In genomic region chr4:40629401-40630334, GRCh38 we compare ENCODE assay signal across 7 cellular contexts. TPM values are rescaled to one million over a fixed set of nuclear protein-coding genes. Genes with fewer than 3 reads are reported as not detected.
DNase-seq lines count a peak whose midpoint lies in the region; ATAC-seq, FAIRE-seq and TF ChIP-seq lines count a peak whose summit lies in the region.

Gene RBM47 (minus strand): TSS chr4:40629864. CDS start chr4:40438893, 190,971 bp downstream.

- DNase-seq in GM12891 (ENCODE audit: insufficient read length, low spot score) (peak; percentile 33), H54 (ENCODE audit: insufficient read length, low spot score) (peak; percentile 29), LoVo (ENCODE audit: low spot score) (peak; percentile 79), H1 (ENCODE audit: low read depth in 1 of 2, low spot score in 2 of 2) (peak; percentile 79 to 88), mesenteric fat pad (ENCODE audit: low spot score) (no peak)
- DNase-seq in activated CD4-positive, alpha-beta T cell treated with anti-CD3 and anti-CD28 coated beads for 4 hours = peak; percentile 15 to 29
- DNase-seq in stimulated activated naive CD8-positive, alpha-beta T cell treated with anti-CD3 and anti-CD28 coated beads, Interleukin-15, amount 100 ng/mL, for 72 hours = peak; percentile 13 to 28

- TF ChIP-seq RAD21 in H1 (IDR thresholded peaks at IDR 0.05 in 1 of 2, conservative IDR thresholded peaks at IDR 0.05 in 1 of 2; ENCODE audit: low read depth in 2 of 2, low read length in 2 of 2) = 0 out of 4 replicates have a peak, but pooled peaks of 1 of the 2 experiments have one; percentile 1

- H3K4me3 Mint-ChIP-seq in stimulated activated naive CD8-positive, alpha-beta T cell treated with anti-CD3 and anti-CD28 coated beads, Interleukin-15, amount 100 ng/mL, for 72 hours = peak within 1 kb of the TSS; percentile 83 to 92

- peaks cover 6% of the 10 kb centered on the region for H3K79me1 ChIP-seq in H1 (ENCODE audit: low read depth, low read length)

- H3K4me2 ChIP-seq in H1 (ENCODE audit: insufficient read depth in 1 of 2, low read depth in 2 of 2, low read length in 2 of 2) = peak within 1 kb of the TSS; percentile 82 to 99

- no peak within 1 kb of the TSS for H3K14ac ChIP-seq in H1 (ENCODE audit: insufficient read length)

- H3K79me2 ChIP-seq in H1 (ENCODE audit: control insufficient read depth in 1 of 2, insufficient read depth in 2 of 2, low read length in 2 of 2) = peaks cover 8 to 37% of the 10 kb centered on the region in 2 experiments

- CTCF ChIA-PET in H1 (lab: Charles Lee; ENCODE audit: partially characterized antibody) = no interaction called here

- no peak within 1 kb of the TSS for H2AFZ ChIP-seq in H1 (ENCODE audit: low read length)

- no peaks in the 10 kb centered on the region for H3K9me3 ChIP-seq in H1 (ENCODE audit: insufficient read depth in 2 of 2, low read depth in 1 of 2, low read length in 1 of 2)

- H4K91ac ChIP-seq in H1 (replicated peaks; ENCODE audit: insufficient read length, low read length) = peak within 1 kb of the TSS; percentile 91

- H3K4me3 ChIP-seq in H1 (ENCODE audit: extremely low read depth in 1 of 4, insufficient read depth in 2 of 4, low read depth in 3 of 4, low read length in 4 of 4) = peak within 1 kb of the TSS; percentile 66 to 79 (median 75)

- H2BK120ac ChIP-seq in H1 (replicated peaks; ENCODE audit: low read depth, low read length) = peak within 1 kb of the TSS; percentile 7

- WGBS in H1 (ENCODE audit: extremely low coverage in 1 of 2, insufficient coverage in 1 of 2, insufficient read length in 1 of 2, insufficient replicate concordance in 2 of 2, low coverage in 1 of 2, low lambda C conversion rate in 2 of 2, missing lambda C conversion rate in 1 of 2), 2 experiments = 3% methylated on average over 35 of the region's 53 CpGs; no CpG with 5 or more reads in 1 of the 2 experiments

- no peak within 1 kb of the TSS for H3K23ac ChIP-seq in H1 (ENCODE audit: insufficient read length)

- peaks cover 63% of the 10 kb centered on the region for H3K27me3 Mint-ChIP-seq in stimulated activated naive CD8-positive, alpha-beta T cell treated with anti-CD3 and anti-CD28 coated beads, Interleukin-15, amount 100 ng/mL, for 72 hours

- H3K23me2 ChIP-seq in H1 (ENCODE audit: low read depth, low read length) = peaks cover 12% of the 10 kb centered on the region

- H2BK15ac ChIP-seq in H1 (ENCODE audit: low read length) = peak within 1 kb of the TSS; percentile 48; the same call in 1 of the 2 replicates

- peak within 1 kb of the TSS; percentile 56 to 91 for H3K27ac Mint-ChIP-seq in stimulated activated naive CD8-positive, alpha-beta T cell treated with anti-CD3 and anti-CD28 coated beads, Interleukin-15, amount 100 ng/mL, for 72 hours

- peaks cover 10 to 22% (median 20%) of the 10 kb centered on the region in 4 experiments; a peak in 6 of 7 replicates for H3K4me1 ChIP-seq in H1 (replicated peaks in 1 of 4; ENCODE audit: control insufficient read depth in 3 of 4, insufficient read depth in 4 of 4, low read length in 3 of 4)

- TF ChIP-seq POLR2A in GM12891 (IDR thresholded peaks at IDR 0.05; ENCODE audit: low read depth, low read length) = peak; percentile 32
- TF ChIP-seq POLR2A in H54 (IDR thresholded peaks at IDR 0.05; ENCODE audit: low read depth, low read length) = peak; percentile 35; the same call in 1 of the 2 replicates
- TF ChIP-seq POLR2A in H1 (IDR thresholded peaks at IDR 0.05; ENCODE audit: control extremely low read depth in 1 of 2, low read depth in 2 of 2, low read length in 2 of 2) = peak; percentile 55 to 60

- H3K27ac ChIP-seq in H1 (ENCODE audit: low read depth, low read length) = peak within 1 kb of the TSS; percentile 91

- peak within 1 kb of the TSS; percentile 96 for H2BK5ac ChIP-seq in H1 (ENCODE audit: low read depth, low read length)

- peak within 1 kb of the TSS; percentile 63 for H2BK20ac ChIP-seq in H1 (ENCODE audit: low read length)

- FAIRE-seq in GM12891 (lab: Jason Lieb, UNC) (peak; percentile 90), H54 (lab: Jason Lieb, UNC) (no peak), H1 (lab: Jason Lieb, UNC) (peak; percentile 89)

- TF ChIP-seq EP300 in H1 (IDR thresholded peaks at IDR 0.05; ENCODE audit: borderline replicate concordance in 1 of 2, low read depth in 2 of 2, low read length in 2 of 2) = no peak

- H2AK5ac ChIP-seq in H1 (ENCODE audit: low read depth, low read length) = no peak within 1 kb of the TSS; the same call in 1 of the 2 replicates

- H3K9me3 Mint-ChIP-seq in stimulated activated naive CD8-positive, alpha-beta T cell treated with anti-CD3 and anti-CD28 coated beads, Interleukin-15, amount 100 ng/mL, for 72 hours = no peaks in the 10 kb centered on the region

- H4K8ac ChIP-seq in H1 (ENCODE audit: extremely low read depth, insufficient read depth, low read length) = peak within 1 kb of the TSS; percentile 85

- H3K27me3 ChIP-seq in H1 (replicated peaks in 1 of 4; ENCODE audit: control insufficient read depth in 3 of 4, extremely low read depth in 1 of 4, insufficient read depth in 3 of 4, low read length in 3 of 4) = no peaks in the 10 kb centered on the region

- ATAC-seq in stimulated activated naive CD8-positive, alpha-beta T cell treated with anti-CD3 and anti-CD28 coated beads, Interleukin-15, amount 100 ng/mL, for 72 hours = peak; percentile 78

- peak within 1 kb of the TSS; percentile 73 for H3K18ac ChIP-seq in H1 (ENCODE audit: extremely low read depth, low read length)

- no peaks in the 10 kb centered on the region for H4K20me1 ChIP-seq in H1 (replicated peaks in 1 of 2; ENCODE audit: control insufficient read depth in 1 of 2, insufficient read depth in 2 of 2, low read length in 2 of 2)

- H3K4me1 Mint-ChIP-seq in stimulated activated naive CD8-positive, alpha-beta T cell treated with anti-CD3 and anti-CD28 coated beads, Interleukin-15, amount 100 ng/mL, for 72 hours = peaks cover 42% of the 10 kb centered on the region

- peak within 1 kb of the TSS; percentile 77 for H4K5ac ChIP-seq in H1 (ENCODE audit: insufficient read length, low read depth, low read length)

- no peaks in the 10 kb centered on the region for H3K36me3 ChIP-seq in H1 (ENCODE audit: control insufficient read depth in 2 of 4, insufficient read depth in 4 of 4, low read length in 3 of 4)

- peak within 1 kb of the TSS; percentile 88 for H3K56ac ChIP-seq in H1 (replicated peaks; ENCODE audit: insufficient read length, low read depth, low read length)

- peak within 1 kb of the TSS; percentile 82 for H3K4ac ChIP-seq in H1 (replicated peaks; ENCODE audit: insufficient read length, low read depth, low read length)

- POLR2A ChIA-PET in H1 (lab: Charles Lee; ENCODE audit: partially characterized antibody) = interaction anchor here (0.6 to 2.2 kb wide), 16 partner anchors 10 to 572 kb away, joined by 3 to 13 read pairs (median 4); partner anchors contain the start of gene NSUN7

- peak within 1 kb of the TSS; percentile 64 for H2BK12ac ChIP-seq in H1 (ENCODE audit: low read depth, low read length)

- TF ChIP-seq CTCF in H1 (IDR thresholded peaks at IDR 0.05; ENCODE audit: control extremely low read depth in 1 of 3, insufficient read depth in 1 of 3, low read depth in 1 of 3, low read length in 3 of 3) = no peak; a peak in 1 of 4 replicates

- H3K9ac ChIP-seq in H1 (replicated peaks in 1 of 4; ENCODE audit: extremely low read depth in 1 of 4, low read depth in 3 of 4, low read length in 3 of 4) = peak within 1 kb of the TSS; percentile 61 to 81 (median 64)

TF ChIP-seq in GM12891, 5 proteins besides CTCF, POLR2A, EP300 and RAD21:
- peak; percentile 12; the same call in 1 of the 2 replicates for TF ChIP-seq TAF1 (IDR thresholded peaks at IDR 0.05; ENCODE audit: low read depth, low read length)
- no peak for TF ChIP-seq POU2F2 (IDR thresholded peaks at IDR 0.05; ENCODE audit: low read depth, low read length)
- no peak for TF ChIP-seq PAX5 (IDR thresholded peaks at IDR 0.05; ENCODE audit: insufficient read depth, low read length, severe bottlenecking)
- TF ChIP-seq POLR2AphosphoS5 (IDR thresholded peaks at IDR 0.05; ENCODE audit: low read depth, low read length) = no peak
- TF ChIP-seq SPI1 (IDR thresholded peaks at IDR 0.05; ENCODE audit: low read depth, low read length) = peak; percentile 17; the same call in 1 of the 2 replicates

TF ChIP-seq in H1, 55 proteins besides CTCF, POLR2A, EP300 and RAD21 (continues in another document):
- peak; percentile 92 for TF ChIP-seq CEBPB (IDR thresholded peaks at IDR 0.05; ENCODE audit: low read depth, low read length)
- TF ChIP-seq TEAD4 (IDR thresholded peaks at IDR 0.05; ENCODE audit: low read depth, low read length) = peak; percentile 42; the same call in 1 of the 2 replicates
- TF ChIP-seq EGR1 (IDR thresholded peaks at IDR 0.05; ENCODE audit: borderline replicate concordance, low read depth, low read length) = no peak
- no peak for TF ChIP-seq SAP30 (IDR thresholded peaks at IDR 0.05; ENCODE audit: insufficient read depth, insufficient replicate concordance, low read length)
- TF ChIP-seq KDM1A (IDR thresholded peaks at IDR 0.05; ENCODE audit: borderline replicate concordance, low read length) = no peak
- TF ChIP-seq SP4 (IDR thresholded peaks at IDR 0.05; ENCODE audit: low read length) = no peak
- TF ChIP-seq CHD2 (IDR thresholded peaks at IDR 0.05; ENCODE audit: low read length) = no peak
- peak; percentile 28; the same call in 1 of the 2 replicates for TF ChIP-seq CHD1 (IDR thresholded peaks at IDR 0.05; ENCODE audit: low read depth, low read length)
- TF ChIP-seq SIX5 (IDR thresholded peaks at IDR 0.05; ENCODE audit: low read depth, low read length) = no peak
- TF ChIP-seq E2F6 (IDR thresholded peaks at IDR 0.05) = no peak
- TF ChIP-seq SP1 (IDR thresholded peaks at IDR 0.05; ENCODE audit: low read depth, low read length) = peak; percentile 66

RNA-seq across cellular contexts. Expression of gene RBM47, which starts in this region (rescaled TPM):
- 10.9 TPM for polyA plus RNA-seq in GM12891 (2012; ENCODE audit: low read depth, missing spikeins)
- total RNA-seq in H1 (2021; fragmentation: NEBNext Ultra II Directional; extraction: Animal tissue kit (Norgen Biotek cat#: 25700)) = 73.1 and 78.9 TPM in 2 replicates
- 42.8 and 67.6 TPM in 2 replicates for polyA plus RNA-seq in H1 (2011; rRNA removed)
- polyA plus RNA-seq in H1 (2011; cell fraction: cytosol; rRNA removed) = 66.0 TPM
- 101 TPM for polyA plus RNA-seq in H1 (2011; cell fraction: nucleus; rRNA removed)
- polyA plus RNA-seq in H1 (2012, experiment 1 of 2) = 31.2 to 39.0 TPM (median 33.4 TPM) in 4 replicates
- 15.2 TPM for polyA plus RNA-seq in H1 (2012, experiment 2 of 2)
- 49.4 TPM for polyA plus RNA-seq in H1 (2013, experiment 1 of 2)
- polyA plus RNA-seq in H1 (2013, experiment 2 of 2) = 50.7 TPM
- polyA minus RNA-seq in H1 (2011; rRNA and poly(A)+ RNA removed) = 41.2 and 61.3 TPM in 2 replicates
- polyA minus RNA-seq in H1 (2011; cell fraction: cytosol; rRNA and poly(A)+ RNA removed) = 53.3 TPM
- polyA minus RNA-seq in H1 (2011; cell fraction: nucleus; rRNA and poly(A)+ RNA removed) = 66.1 TPM
- 53.3 TPM for total RNA-seq in mesenteric fat pad
